Comparison of ENCODE assay signal across 8 cellular contexts in genomic region chr2:25822190-25823117, GRCh38. TPM values are rescaled to one million over a fixed set of nuclear protein-coding genes. Genes with fewer than 3 reads are reported as not detected.
DNase-seq lines count a peak whose midpoint lies in the region; ATAC-seq and TF ChIP-seq lines count a peak whose summit lies in the region.

No MANE protein-coding gene starts in this region.

- peak; percentile 27 to 28 for ATAC-seq in activated T-cell treated with anti-CD3 and anti-CD28 coated beads, Interleukin-2, amount 50 U/mL, for 4 hours
- ATAC-seq in HG03025 (IDR thresholded peaks at IDR 0.05; ENCODE audit: low FRiP score, unreplicated experiment) (no peak), GM21717 (IDR thresholded peaks at IDR 0.05; ENCODE audit: unreplicated experiment) (no peak), HG02588 (IDR thresholded peaks at IDR 0.05; ENCODE audit: unreplicated experiment) (no peak)

- WGBS in transverse colon (ENCODE audit: low coverage in 1 of 2), 2 donors, result 55 to 65% methylated on average over 9 to 30 of the region's 30 CpGs

- TF ChIP-seq CTCF in fibroblast of pulmonary artery (IDR thresholded peaks at IDR 0.05; ENCODE audit: low read length, missing control alignments) (no peak), progenitor cell of endocrine pancreas (IDR thresholded peaks at IDR 0.05; ENCODE audit: unreplicated experiment) (no peak), transverse colon (IDR thresholded peaks at IDR 0.05) (no peak)

- no peaks in the 10 kb centered on the region for H3K36me3 ChIP-seq in H7 (replicated peaks; ENCODE audit: control insufficient read depth, insufficient read depth, low read length)
- H3K36me3 ChIP-seq in transverse colon, result no peaks in the 10 kb centered on the region

- no peaks in the 10 kb centered on the region for H3K9me3 ChIP-seq in transverse colon

- DNase-seq in H7 (peak; percentile 48), fibroblast of pulmonary artery (ENCODE audit: low read depth) (peak; percentile 10), progenitor cell of endocrine pancreas (ENCODE audit: low spot score, unreplicated experiment) (peak; percentile 17), transverse colon (peak; percentile 32)
- peak; percentile 55 for DNase-seq in activated T-cell treated with anti-CD3 and anti-CD28 coated beads, Interleukin-2, amount 50 U/mL, for 4 hours

- peak overlapping the region; percentile 39 for H3K27ac Mint-ChIP-seq in progenitor cell of endocrine pancreas

- no peaks in the 10 kb centered on the region for H3K27me3 Mint-ChIP-seq in activated T-cell treated with anti-CD3 and anti-CD28 coated beads, Interleukin-2, amount 50 U/mL, for 4 hours (ENCODE audit: low read depth)
- no peaks in the 10 kb centered on the region for H3K27me3 Mint-ChIP-seq in progenitor cell of endocrine pancreas

- H3K4me1 Mint-ChIP-seq in activated T-cell treated with anti-CD3 and anti-CD28 coated beads, Interleukin-2, amount 50 U/mL, for 4 hours (ENCODE audit: low read depth), result peaks cover 62% of the 10 kb centered on the region
- H3K4me1 Mint-ChIP-seq in progenitor cell of endocrine pancreas (ENCODE audit: low read depth), result peaks cover 2% of the 10 kb centered on the region

- H3K27me3 ChIP-seq in H7 (ENCODE audit: control insufficient read depth, insufficient read depth, low read length) (no peaks in the 10 kb centered on the region), transverse colon (no peaks in the 10 kb centered on the region)

- TF ChIP-seq EP300 in transverse colon (IDR thresholded peaks at IDR 0.05; ENCODE audit: low read depth), result no peak

- peaks cover 6% of the 10 kb centered on the region for H3K36me3 Mint-ChIP-seq in activated T-cell treated with anti-CD3 and anti-CD28 coated beads, Interleukin-2, amount 50 U/mL, for 4 hours (ENCODE audit: insufficient read depth)
- peaks cover 2% of the 10 kb centered on the region for H3K36me3 Mint-ChIP-seq in progenitor cell of endocrine pancreas (ENCODE audit: insufficient read depth)

- no peak for TF ChIP-seq POLR2A in transverse colon (IDR thresholded peaks at IDR 0.05)

- no peak overlapping the region for H3K27ac ChIP-seq in transverse colon

- H3K4me1 ChIP-seq in transverse colon, result peaks cover 0 to 5% (median 0%) of the 10 kb centered on the region in 4 donors

- peak overlapping the region; percentile 74 for H3K4me3 Mint-ChIP-seq in activated T-cell treated with anti-CD3 and anti-CD28 coated beads, Interleukin-2, amount 50 U/mL, for 4 hours
- peak overlapping the region; percentile 40 for H3K4me3 Mint-ChIP-seq in progenitor cell of endocrine pancreas (ENCODE audit: low read depth)

- intact Hi-C loops in transverse colon (cut with DNase I; ENCODE audit: low total_unique reads), result no loop called here

- in situ Hi-C loops in transverse colon (cut with MboI; ENCODE audit: low pct_ligation_motif_present in 1 of 4, low pct_unique_long_range_greater_than_20kb in 1 of 4, low sequenced_read_pairs in 3 of 4), result no loop called here

- H3K9me3 Mint-ChIP-seq in activated T-cell treated with anti-CD3 and anti-CD28 coated beads, Interleukin-2, amount 50 U/mL, for 4 hours, result no peaks in the 10 kb centered on the region
- no peaks in the 10 kb centered on the region for H3K9me3 Mint-ChIP-seq in progenitor cell of endocrine pancreas (ENCODE audit: low read depth)

- no peak overlapping the region for H3K4me3 ChIP-seq in H7 (ENCODE audit: insufficient read depth, low read depth, low read length)
- peak overlapping the region; percentile 19 for H3K4me3 ChIP-seq in fibroblast of pulmonary artery (replicated peaks; ENCODE audit: low read depth, low read length)
- no peak overlapping the region for H3K4me3 ChIP-seq in transverse colon

RNA-seq across cellular contexts. Expression of gene ASXL2, which starts 55.8 kb away (rescaled TPM):
- total RNA-seq in H7 (2014; rRNA removed; shearing (Covaris generic)), result 9.4 and 10.0 TPM in 2 replicates
- total RNA-seq in activated T-cell treated with anti-CD3 and anti-CD28 coated beads, Interleukin-2, amount 50 U/mL, for 4 hours, result 10 to 100 TPM; 27.2 to 38.5 (median 37.5) TPM
- total RNA-seq in progenitor cell of endocrine pancreas, result 24.3 and 24.8 TPM in 2 replicates
- total RNA-seq in transverse colon, result 10 to 100 TPM; 17.3 to 36.6 (median 23.3) TPM

Comparison
In these comparisons a context has a peak if more than half of its experiments do, and no peak if none do; other contexts are left out.
1. ATAC-seq: peak in activated T-cell treated with anti-CD3 and anti-CD28 coated beads, Interleukin-2, amount 50 U/mL, for 4 hours (2 of 2); none in HG03025 (single experiment), GM21717 (single experiment) and HG02588 (single experiment).
2. Peak in every context shown above with its lines, with median percentiles within 50 percentile points of each other: DNase-seq.